ENCODE assay signal across 31 cellular contexts in the genomic region with DNA sequence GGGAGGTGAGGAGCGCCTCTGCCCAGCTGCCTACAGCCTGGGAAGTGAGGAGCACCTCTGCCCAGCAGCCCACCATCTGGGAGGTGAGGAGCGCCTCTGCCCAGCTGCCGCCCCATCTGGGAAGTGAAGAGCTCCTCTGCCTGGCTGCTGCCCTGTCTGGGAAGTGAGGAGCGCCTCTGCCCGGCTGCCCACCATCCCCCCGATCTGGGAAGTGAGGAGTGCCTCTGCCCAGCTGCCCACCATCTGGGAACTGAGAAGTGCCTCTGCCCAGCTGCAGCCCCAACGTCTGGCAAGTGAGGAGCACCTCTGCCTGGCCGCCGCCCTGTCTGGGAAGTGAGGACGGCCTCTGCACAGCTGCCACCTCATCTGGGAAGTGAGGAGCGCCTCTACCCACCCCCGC.
A peak's percentile ranks its signal among the peaks of the same experiment; 100 is the strongest.
DNase-seq lines count a peak whose midpoint lies in the region; ATAC-seq and FAIRE-seq lines count a peak whose summit lies in the region.
"Had no signal": no experiment of that assay in that cellular context is flagged by ENCODE, and none has a peak within 500 bp of the region (broad histone marks: within the 10 kb centered on the region; RNA-seq: fewer than 3 reads in every experiment).

No MANE protein-coding gene starts in this region.

- no peak overlapping the region for H3K14ac ChIP-seq in mesenchymal stem cell (ENCODE audit: low read length in 2 of 2)

- no peak overlapping the region for H3K18ac ChIP-seq in mesenchymal stem cell (ENCODE audit: low read depth in 1 of 2, low read length in 2 of 2)

- no peak overlapping the region for H2BK15ac ChIP-seq in mesenchymal stem cell (ENCODE audit: low read depth, poor library complexity, severe bottlenecking)

- H4K8ac ChIP-seq in mesenchymal stem cell (ENCODE audit: low read length), result no peak overlapping the region

- WGBS in mesenchymal stem cell, result 77% methylated on average over 12 of the region's 12 CpGs

- DNase-seq in HTR-8/SVneo (ENCODE audit: insufficient read length, low spot score) (no peak), mesenchymal stem cell (no peak)
- DNase-seq: 8988T; ACHN; AML-193; BE2C; C1 segment of cervical spinal cord; Caco-2; Calu3; CD4-positive, alpha-beta memory T cell; CD4-positive, alpha-beta T cell; CD4-positive, CD25-positive, alpha-beta regulatory T cell; CD8-positive, alpha-beta memory T cell; CD8-positive, alpha-beta T cell; COR-L47; DMS 273 treated with DMSO at 0.1 percent for 48 hours; DMS153; DMS53; DMS79; DMS79 treated with DMSO at 0.1 percent for 48 hours; DND-41; EL had no signal

- no peaks in the 10 kb centered on the region for H3K4me1 ChIP-seq in mesenchymal stem cell (ENCODE audit: control insufficient read depth, insufficient read depth, low read depth, low read length)
- H3K4me1 ChIP-seq: A549; BE2C; BLaER1; BLaER1 treated with 17β-estradiol and CSF1 and Interleukin-3, amounts not matched to agents 10 nM and 100 nM; Caco-2 had no signal

- no peak overlapping the region for H3K9ac ChIP-seq in mesenchymal stem cell (ENCODE audit: low read length)
- H3K9ac ChIP-seq: BLaER1; BLaER1 treated with 17β-estradiol and CSF1 and Interleukin-3, amounts not matched to agents 10 nM and 100 nM had no signal

- H2BK5ac ChIP-seq in mesenchymal stem cell (ENCODE audit: low read depth, low read length, poor library complexity, severe bottlenecking), result no peak overlapping the region

- no peak overlapping the region for H2AFZ ChIP-seq in mesenchymal stem cell (ENCODE audit: low read depth, low read length)

- H4K91ac ChIP-seq in mesenchymal stem cell (ENCODE audit: low read length), result peak overlapping the region; percentile 23

- peak; percentile 57 for FAIRE-seq in HTR-8/SVneo (lab: Jason Lieb, UNC)
- FAIRE-seq: A204.1, A549, D721Med had no signal

- no peak for ATAC-seq in HG03432 (IDR thresholded peaks at IDR 0.05; ENCODE audit: unreplicated experiment)
- no peak for ATAC-seq in GM21576 (IDR thresholded peaks at IDR 0.05; ENCODE audit: unreplicated experiment)
- ATAC-seq: A549; CD8-positive, alpha-beta T cell had no signal

- H3K4ac ChIP-seq in mesenchymal stem cell (ENCODE audit: low read depth in 1 of 2, low read length in 2 of 2), result no peak overlapping the region

- H3K9me3 ChIP-seq in mesenchymal stem cell (ENCODE audit: control insufficient read depth, low read length), result peaks cover 45% of the 10 kb centered on the region
- H3K9me3 ChIP-seq: BE2C, Caco-2 had no signal

- no peak overlapping the region for H3K4me3 ChIP-seq in mesenchymal stem cell (ENCODE audit: insufficient read depth in 1 of 2, low read depth in 1 of 2, low read length in 2 of 2)
- H3K4me3 ChIP-seq: A549; BLaER1; BLaER1 treated with 17β-estradiol and CSF1 and Interleukin-3, amounts not matched to agents 10 nM and 100 nM had no signal

- H3K4me2 ChIP-seq in mesenchymal stem cell (ENCODE audit: low read length, poor library complexity, severe bottlenecking), result no peak overlapping the region
- H3K4me2 ChIP-seq: A549; BLaER1; BLaER1 treated with 17β-estradiol and CSF1 and Interleukin-3, amounts not matched to agents 10 nM and 100 nM had no signal

- H2BK12ac ChIP-seq in mesenchymal stem cell (ENCODE audit: low read length in 2 of 2), result no peak overlapping the region

- H3K79me1 ChIP-seq in mesenchymal stem cell (replicated peaks; ENCODE audit: low read length, poor library complexity, severe bottlenecking), result no peaks in the 10 kb centered on the region

- no peaks in the 10 kb centered on the region for H3K36me3 ChIP-seq in mesenchymal stem cell (ENCODE audit: control insufficient read depth in 1 of 2, insufficient read depth in 2 of 2, low read depth in 1 of 2, low read length in 2 of 2)
- H3K36me3 ChIP-seq: BE2C; BLaER1; BLaER1 treated with 17β-estradiol and CSF1 and Interleukin-3, amounts not matched to agents 10 nM and 100 nM had no signal

- no peak overlapping the region for H3K23ac ChIP-seq in mesenchymal stem cell (ENCODE audit: low read length in 2 of 2)

- H3K27me3 ChIP-seq in mesenchymal stem cell (ENCODE audit: control insufficient read depth in 1 of 2, insufficient read depth in 1 of 2, low read length in 2 of 2), result no peaks in the 10 kb centered on the region
- H3K27me3 ChIP-seq: BE2C; BLaER1; BLaER1 treated with 17β-estradiol and CSF1 and Interleukin-3, amounts not matched to agents 10 nM and 100 nM had no signal

- no peak overlapping the region for H2AK5ac ChIP-seq in mesenchymal stem cell (ENCODE audit: low read length, severe bottlenecking)

- H3K27ac ChIP-seq in mesenchymal stem cell (ENCODE audit: low read length, poor library complexity, severe bottlenecking), result no peak overlapping the region
- H3K27ac ChIP-seq: 22Rv1; A549; BLaER1; BLaER1 treated with 17β-estradiol and CSF1 and Interleukin-3, amounts not matched to agents 10 nM and 100 nM; C4-2B had no signal

- H2BK120ac ChIP-seq in mesenchymal stem cell (ENCODE audit: low read depth, low read length), result no peak overlapping the region
